Comparison of ENCODE assay signal across 1 cellular context in genomic region chr20:43601960-43602359, GRCh38.
A peak's percentile ranks its signal among the peaks of the same experiment; 100 is the strongest.
TF ChIP-seq lines count a peak whose summit lies in the region.

No MANE protein-coding gene starts in this region.

TF ChIP-seq in HEK293, 187 proteins besides CTCF, POLR2A, EP300 and RAD21 (continued from another document):
- TF ChIP-seq ZNF202 (tag by site-specific recombination; IDR thresholded peaks at IDR 0.05; ENCODE audit: borderline replicate concordance) (peak; percentile 46; the same call in 1 of the 2 replicates), ZNF394 (tag by site-specific recombination; IDR thresholded peaks at IDR 0.05; ENCODE audit: borderline replicate concordance) (peak; percentile 83), ZNF654 (tag by site-specific recombination; IDR thresholded peaks at IDR 0.05; ENCODE audit: low read depth) (peak; percentile 21; the same call in 1 of the 2 replicates), ZXDB (tag by site-specific recombination; IDR thresholded peaks at IDR 0.05) (peak; percentile 40; the same call in 1 of the 2 replicates), ZNF555 (tag by site-specific recombination; conservative IDR thresholded peaks at IDR 0.05) (peak; percentile 53), ZNF426 (tag by site-specific recombination; IDR thresholded peaks at IDR 0.05) (peak; percentile 67), ZNF558 (tag by site-specific recombination; IDR thresholded peaks at IDR 0.05) (0 out of 2 replicates have a peak, but pooled peaks have one; percentile 39)
